8 cellular contexts compared by ENCODE assay signal in the genomic region with DNA sequence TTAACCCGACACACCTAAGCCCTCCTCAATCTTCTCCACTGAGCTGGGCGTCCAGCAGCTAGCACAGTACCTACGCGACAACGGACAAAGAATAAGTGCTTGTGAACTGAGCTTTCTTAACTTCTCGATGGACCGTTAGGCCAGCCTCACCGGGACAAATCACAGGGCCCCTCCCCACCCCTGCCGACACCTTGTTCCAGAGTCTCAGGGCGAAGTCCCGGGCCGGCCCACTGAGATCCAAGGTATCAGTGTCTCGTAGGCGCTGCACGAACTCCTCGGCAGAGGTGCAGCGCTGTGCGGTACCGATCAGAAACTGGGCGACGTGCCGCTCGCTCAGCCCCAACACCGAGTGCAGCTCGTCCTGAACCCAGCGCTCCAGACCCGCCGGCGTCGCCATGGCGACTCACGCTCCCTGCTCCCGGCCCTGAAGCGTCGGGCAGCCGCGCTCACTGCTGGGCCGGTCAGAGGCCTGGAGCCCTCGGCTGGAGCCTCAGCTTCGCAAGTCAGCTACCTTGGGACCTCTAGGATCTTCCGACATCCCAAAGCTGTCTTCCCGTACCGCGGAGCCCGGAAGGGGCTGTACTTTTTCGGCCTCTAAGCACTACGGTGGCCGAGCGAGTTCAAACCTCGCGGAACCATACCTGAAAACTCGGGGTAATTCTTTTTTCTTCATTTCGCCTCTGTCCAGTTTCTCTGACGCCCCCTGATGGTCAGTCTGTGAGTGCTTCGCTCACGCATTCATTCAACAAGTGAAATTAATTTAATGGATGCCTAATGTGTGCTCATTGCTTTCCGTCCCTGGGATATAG. TPM values are rescaled to one million over a fixed set of nuclear protein-coding genes. Genes with fewer than 3 reads are reported as not detected.
DNase-seq lines count a peak whose midpoint lies in the region; ATAC-seq, FAIRE-seq and TF ChIP-seq lines count a peak whose summit lies in the region.

A gene (minus strand): TSS at position 562 of the 809 bp plus-strand sequence. CDS start 165 bp downstream, at position 397.

- TF ChIP-seq CTCF in GM12875 (IDR thresholded peaks at IDR 0.05; ENCODE audit: borderline replicate concordance, insufficient read depth, low read depth, low read length): peak; percentile 75
- peak; percentile 99 for TF ChIP-seq CTCF in astrocyte (IDR thresholded peaks at IDR 0.05; ENCODE audit: insufficient read depth, low read depth, low read length)

- FAIRE-seq in astrocyte (lab: Jason Lieb, UNC): peak; percentile 80

- intact Hi-C loops in aorta (cut with DNase I): loop anchor here (5.0 to 10.0 kb wide), 3 partner anchors 45 to 202 kb away; a partner anchor contains a TSS

- H3K4me1 Mint-ChIP-seq in astrocyte (ENCODE audit: low read depth, unreplicated experiment): peaks cover 11% of the 10 kb centered on the region

- H3K79me2 ChIP-seq in astrocyte (ENCODE audit: insufficient read depth, low read length): peaks cover 42% of the 10 kb centered on the region

- peak within 1 kb of the TSS; percentile 88 for H2AFZ ChIP-seq in astrocyte (ENCODE audit: low read depth, low read length)

- DNase-seq in NCI-H187 treated with DMSO at 0.1 percent for 48 hours (lab: John Stamatoyannopoulos, UW) (peak; percentile 76), T-helper 22 cell (ENCODE audit: low read depth) (peak; percentile 81), astrocyte (ENCODE audit: low read depth) (peak; percentile 98), hepatic stellate cell (ENCODE audit: low spot score) (peak; percentile 93), aorta (peak; percentile 98)

- peak within 1 kb of the TSS; percentile 77 for H3K4me3 ChIP-seq in GM12875 (ENCODE audit: low read depth, low read length)
- H3K4me3 ChIP-seq in astrocyte (ENCODE audit: insufficient read depth, low read depth, low read length): peak within 1 kb of the TSS; percentile 83
- peak within 1 kb of the TSS; percentile 71 for H3K4me3 ChIP-seq in rectal smooth muscle tissue (ENCODE audit: low read length)
- peak within 1 kb of the TSS; percentile 63 to 69 for H3K4me3 ChIP-seq in aorta (ENCODE audit: low read length in 2 of 2)

- peaks cover 23% of the 10 kb centered on the region for H4K20me1 ChIP-seq in astrocyte (ENCODE audit: insufficient read depth, low read length)

- H3K4me2 ChIP-seq in astrocyte (ENCODE audit: low read length): peak within 1 kb of the TSS; percentile 97

- H3K36me3 ChIP-seq in astrocyte (ENCODE audit: insufficient read depth, low read length) (peaks cover 22% of the 10 kb centered on the region), rectal smooth muscle tissue (ENCODE audit: control insufficient read depth, insufficient read depth, low read length) (peaks cover 28% of the 10 kb centered on the region), aorta (ENCODE audit: control insufficient read depth in 1 of 2, insufficient read depth in 2 of 2, low read length in 1 of 2) (peaks cover 0 to 8% of the 10 kb centered on the region in 2 donors)

- peaks cover 19% of the 10 kb centered on the region for H3K36me3 Mint-ChIP-seq in astrocyte (ENCODE audit: low read depth, unreplicated experiment)

- no peaks in the 10 kb centered on the region for H3K27me3 ChIP-seq in astrocyte (ENCODE audit: insufficient read depth, low read length)
- no peaks in the 10 kb centered on the region for H3K27me3 ChIP-seq in rectal smooth muscle tissue (ENCODE audit: control insufficient read depth, insufficient read depth, low read length)
- H3K27me3 ChIP-seq in aorta (ENCODE audit: control insufficient read depth in 1 of 2, insufficient read depth in 2 of 2, low read length in 1 of 2): no peaks in the 10 kb centered on the region

- peak within 1 kb of the TSS; percentile 92 for H3K9ac ChIP-seq in astrocyte (ENCODE audit: low read length)
- H3K9ac ChIP-seq in rectal smooth muscle tissue (ENCODE audit: low read length): peak within 1 kb of the TSS; percentile 42

- H3K27ac Mint-ChIP-seq in astrocyte (ENCODE audit: unreplicated experiment): peak within 1 kb of the TSS; percentile 88

- H3K9me3 ChIP-seq in astrocyte (ENCODE audit: insufficient read depth, low read depth, low read length): no peaks in the 10 kb centered on the region
- no peaks in the 10 kb centered on the region for H3K9me3 ChIP-seq in aorta (ENCODE audit: control insufficient read depth, low read length)

- WGBS in aorta, 2 donors: 0% methylated on average over 57 of the region's 57 CpGs

- no peaks in the 10 kb centered on the region for H3K9me3 Mint-ChIP-seq in astrocyte (ENCODE audit: unreplicated experiment)

- H3K27ac ChIP-seq in astrocyte (ENCODE audit: low read depth, low read length) (peak within 1 kb of the TSS; percentile 63), rectal smooth muscle tissue (ENCODE audit: low read depth, low read length) (peak within 1 kb of the TSS; percentile 65), aorta (ENCODE audit: low read depth in 1 of 2, low read length in 2 of 2) (peak within 1 kb of the TSS in 1 of 2 donors; percentile 2)

- H3K4me3 Mint-ChIP-seq in astrocyte (ENCODE audit: unreplicated experiment): peak within 1 kb of the TSS; percentile 94

- H3K27me3 Mint-ChIP-seq in astrocyte (ENCODE audit: low read depth, unreplicated experiment): no peaks in the 10 kb centered on the region

- H3K4me1 ChIP-seq in astrocyte (ENCODE audit: insufficient read depth, low read length) (peaks cover 5% of the 10 kb centered on the region), rectal smooth muscle tissue (ENCODE audit: control insufficient read depth, insufficient read depth, low read length) (peaks cover 5% of the 10 kb centered on the region), aorta (ENCODE audit: control insufficient read depth in 1 of 2, insufficient read depth in 2 of 2, low read length in 2 of 2) (no peaks in the 10 kb centered on the region)

- ATAC-seq in HG02884 (IDR thresholded peaks at IDR 0.05; ENCODE audit: unreplicated experiment) (peak; percentile 57), aorta (ENCODE audit: low FRiP score) (peak; percentile 96)

RNA-seq across cellular contexts. Expression of the gene that starts here (rescaled TPM):
- 29.3 and 30.0 TPM in 2 replicates for total RNA-seq in astrocyte
- total RNA-seq in aorta: 10 to 100 TPM; 22.3 to 25.2 TPM
- 10 to 100 TPM; 12.8 to 34.0 TPM for polyA plus RNA-seq in aorta
